In genomic region chr14:63564318-63564717, GRCh38 we compare ENCODE assay signal across 16 cellular contexts. TPM values are rescaled to one million over a fixed set of nuclear protein-coding genes. Genes with fewer than 3 reads are reported as not detected.
DNase-seq lines count a peak whose midpoint lies in the region; ATAC-seq and TF ChIP-seq lines count a peak whose summit lies in the region.
"Had no signal": no experiment of that assay in that cellular context is flagged by ENCODE, and none has a peak within 500 bp of the region (broad histone marks: within the 10 kb centered on the region; RNA-seq: fewer than 3 reads in every experiment).

No MANE protein-coding gene starts in this region.

- H3K79me1 ChIP-seq in IMR-90 (ENCODE audit: low read depth in 1 of 2, low read length in 2 of 2), result no peaks in the 10 kb centered on the region
- no peaks in the 10 kb centered on the region for H3K79me1 ChIP-seq in mesenchymal stem cell (replicated peaks; ENCODE audit: low read length, poor library complexity, severe bottlenecking)

- H3K9me3 ChIP-seq in IMR-90 (ENCODE audit: control insufficient read depth, insufficient read depth, low read length) (no peaks in the 10 kb centered on the region), fibroblast of lung (ENCODE audit: control insufficient read depth, insufficient read depth, low read depth, low read length) (no peaks in the 10 kb centered on the region), mesenchymal stem cell (ENCODE audit: control insufficient read depth, low read length) (no peaks in the 10 kb centered on the region)
- H3K9me3 ChIP-seq: breast epithelium, gastrocnemius medialis had no signal

- CTCF ChIA-PET in IMR-90 (lab: Yijun Ruan, JAX), result no interaction called here

- H2AFZ ChIP-seq in IMR-90 (replicated peaks; ENCODE audit: low read length, poor library complexity), result peak overlapping the region; percentile 65
- no peak overlapping the region for H2AFZ ChIP-seq in fibroblast of lung (ENCODE audit: low read length)
- H2AFZ ChIP-seq in mesenchymal stem cell (ENCODE audit: low read depth, low read length), result peak overlapping the region; percentile 39
- H2AFZ ChIP-seq: parathyroid adenoma had no signal

- H3K9ac ChIP-seq in IMR-90 (ENCODE audit: low read depth, low read length) (no peak overlapping the region), fibroblast of lung (ENCODE audit: insufficient read depth, low read length) (no peak overlapping the region), mesenchymal stem cell (ENCODE audit: low read length) (peak overlapping the region; percentile 51)
- H3K9ac ChIP-seq: parathyroid adenoma had no signal

- H3K79me2 ChIP-seq in fibroblast of lung (ENCODE audit: control insufficient read depth, insufficient read depth, low read length), result no peaks in the 10 kb centered on the region
- H3K79me2 ChIP-seq: parathyroid adenoma had no signal

- no peak overlapping the region for H2BK120ac ChIP-seq in IMR-90 (ENCODE audit: low read depth, low read length)
- no peak overlapping the region for H2BK120ac ChIP-seq in mesenchymal stem cell (ENCODE audit: low read depth, low read length)

- no peaks in the 10 kb centered on the region for H3K36me3 ChIP-seq in IMR-90 (ENCODE audit: control insufficient read depth, insufficient read depth, low read length)
- no peaks in the 10 kb centered on the region for H3K36me3 ChIP-seq in fibroblast of lung (ENCODE audit: control insufficient read depth, insufficient read depth, low read length)
- H3K36me3 ChIP-seq in mesenchymal stem cell (ENCODE audit: control insufficient read depth in 1 of 2, insufficient read depth in 2 of 2, low read depth in 1 of 2, low read length in 2 of 2), result no peaks in the 10 kb centered on the region
- H3K36me3 ChIP-seq: breast epithelium, gastrocnemius medialis had no signal

- TF ChIP-seq CTCF in IMR-90 (conservative IDR thresholded peaks at IDR 0.05; ENCODE audit: low read depth, low read length) (no peak), fibroblast of lung (conservative IDR thresholded peaks at IDR 0.05 in 1 of 2, IDR thresholded peaks at IDR 0.05 in 1 of 2; ENCODE audit: low read depth in 1 of 2, low read length in 2 of 2) (no peak)

- no peaks in the 10 kb centered on the region for H3K4me1 ChIP-seq in IMR-90 (ENCODE audit: control insufficient read depth, insufficient read depth, low read length)
- H3K4me1 ChIP-seq in fibroblast of lung (ENCODE audit: control insufficient read depth, extremely low read depth, insufficient read depth, low read length), result no peaks in the 10 kb centered on the region
- H3K4me1 ChIP-seq in mesenchymal stem cell (ENCODE audit: control insufficient read depth, insufficient read depth, low read depth, low read length), result peaks cover 3% of the 10 kb centered on the region
- H3K4me1 ChIP-seq: breast epithelium, gastrocnemius medialis, parathyroid adenoma had no signal

- no peak overlapping the region for H4K5ac ChIP-seq in IMR-90 (ENCODE audit: low read depth, low read length)

- H3K4me2 ChIP-seq in IMR-90 (ENCODE audit: low read depth, low read length), result no peak overlapping the region
- H3K4me2 ChIP-seq in fibroblast of lung (ENCODE audit: extremely low read depth, insufficient read depth, low read length), result no peak overlapping the region
- H3K4me2 ChIP-seq in mesenchymal stem cell (ENCODE audit: low read length, poor library complexity, severe bottlenecking), result no peak overlapping the region

- DNase-seq in A172 (ENCODE audit: low spot score) (peak; percentile 35), IMR-90 (no peak), fibroblast of lung (ENCODE audit: low read depth in 2 of 2) (peak; percentile 25 to 28), mesenchymal stem cell (peak; percentile 32), SKM-1 treated with dmso at 0.1 percent for 144 hours (lab: John Stamatoyannopoulos, UW; ENCODE audit: unreplicated experiment) (no peak), superior temporal gyrus (ENCODE audit: extremely low spot score) (no peak), SKM-1 (lab: John Stamatoyannopoulos, UW; ENCODE audit: unreplicated experiment) (no peak)
- DNase-seq: activated naive CD4-positive, alpha-beta T cell treated with anti-CD3 and anti-CD28 coated beads, Interleukin-2, amount 10 ng/mL, durations not matched to agents 7 days and 5 days; endodermal cell; NCI-H187 treated with DMSO at 0.1 percent for 48 hours; NCI-H524; stimulated activated naive CD8-positive, alpha-beta T cell treated with anti-CD3 and anti-CD28 coated beads, Interleukin-15, amount 100 ng/mL, for 72 hours had no signal

- no peak for TF ChIP-seq RAD21 in IMR-90 (IDR thresholded peaks at IDR 0.05; ENCODE audit: low read length)

- in situ Hi-C loops in IMR-90 (cut with MboI; ENCODE audit: low sequenced_read_pairs), result loop anchor here (25.0 kb wide), 1 partner anchor 1402 kb away; no protein-coding TSS in a partner anchor

- H2BK15ac ChIP-seq in IMR-90 (ENCODE audit: low read depth, low read length) (no peak overlapping the region), mesenchymal stem cell (ENCODE audit: low read depth, poor library complexity, severe bottlenecking) (no peak overlapping the region)

- no peak overlapping the region for H3K4ac ChIP-seq in IMR-90 (ENCODE audit: low read depth, low read length)
- H3K4ac ChIP-seq in mesenchymal stem cell (ENCODE audit: low read depth in 1 of 2, low read length in 2 of 2), result peak overlapping the region in 1 of 2 experiments; percentile 58

- H3K27me3 ChIP-seq in IMR-90 (ENCODE audit: control insufficient read depth, insufficient read depth, low read length) (peaks cover 4% of the 10 kb centered on the region; the same call in 1 of the 2 replicates), fibroblast of lung (ENCODE audit: control insufficient read depth, insufficient read depth, low read length) (no peaks in the 10 kb centered on the region), mesenchymal stem cell (ENCODE audit: control insufficient read depth in 1 of 2, insufficient read depth in 1 of 2, low read length in 2 of 2) (peaks cover 3% of the 10 kb centered on the region in 2 experiments)
- H3K27me3 ChIP-seq: breast epithelium, gastrocnemius medialis had no signal

- no peak overlapping the region for H2AK9ac ChIP-seq in IMR-90 (replicated peaks; ENCODE audit: low read depth, low read length, poor library complexity)

- H2BK20ac ChIP-seq in IMR-90 (ENCODE audit: low read depth, low read length), result no peak overlapping the region

- H4K8ac ChIP-seq in IMR-90 (ENCODE audit: low read depth in 2 of 2, low read length in 2 of 2) (no peak overlapping the region), mesenchymal stem cell (ENCODE audit: low read length) (no peak overlapping the region)

- no peak overlapping the region for H3K14ac ChIP-seq in IMR-90 (replicated peaks; ENCODE audit: low read depth, low read length)
- no peak overlapping the region for H3K14ac ChIP-seq in mesenchymal stem cell (ENCODE audit: low read length in 2 of 2)

- no peak overlapping the region for H3K27ac ChIP-seq in IMR-90 (ENCODE audit: insufficient read depth, low read length)
- no peak overlapping the region for H3K27ac ChIP-seq in fibroblast of lung (ENCODE audit: insufficient read depth, low read length)
- no peak overlapping the region for H3K27ac ChIP-seq in mesenchymal stem cell (ENCODE audit: low read length, poor library complexity, severe bottlenecking)
- H3K27ac ChIP-seq: breast epithelium, gastrocnemius medialis, parathyroid adenoma had no signal

- POLR2A ChIA-PET in IMR-90 (lab: Charles Lee; ENCODE audit: unreplicated experiment), result no interaction called here

- H3K4me3 ChIP-seq in IMR-90 (ENCODE audit: insufficient read depth, low read depth, low read length) (no peak overlapping the region), fibroblast of lung (replicated peaks in 1 of 4; ENCODE audit: control extremely low read depth in 1 of 4, insufficient read depth in 1 of 4, low read depth in 3 of 4, low read length in 4 of 4) (no peak overlapping the region), mesenchymal stem cell (ENCODE audit: insufficient read depth in 1 of 2, low read depth in 1 of 2, low read length in 2 of 2) (no peak overlapping the region)
- H3K4me3 ChIP-seq: breast epithelium, gastrocnemius medialis had no signal

- ATAC-seq in IMR-90 (ENCODE audit: low read depth) (peak; percentile 27; the same call in 1 of the 2 replicates), HG03108 (IDR thresholded peaks at IDR 0.05; ENCODE audit: unreplicated experiment) (no peak)
- ATAC-seq: gastrocnemius medialis; stimulated activated naive CD8-positive, alpha-beta T cell treated with anti-CD3 and anti-CD28 coated beads, Interleukin-15, amount 100 ng/mL, for 72 hours had no signal

- no peak overlapping the region for H2AK5ac ChIP-seq in IMR-90 (ENCODE audit: low read depth, low read length)
- no peak overlapping the region for H2AK5ac ChIP-seq in mesenchymal stem cell (ENCODE audit: low read length, severe bottlenecking)

- dilution Hi-C loops in IMR-90 (cut with HindIII; ENCODE audit: low sequenced_read_pairs, unreplicated experiment), result no loop called here

- H4K91ac ChIP-seq in IMR-90 (ENCODE audit: insufficient read depth, low read depth, low read length), result no peak overlapping the region
- H4K91ac ChIP-seq in mesenchymal stem cell (ENCODE audit: low read length), result no peak overlapping the region

- intact Hi-C loops in IMR-90 (cut with micrococcal nuclease), result no loop called here

- no CpG with 5 or more reads among the region's 1 CpG for WGBS in IMR-90 (ENCODE audit: extremely low coverage in 2 of 2, insufficient read length in 1 of 2), 2 experiments
- no CpG with 5 or more reads among the region's 1 CpG for WGBS in mesenchymal stem cell

- no peak overlapping the region for H2BK5ac ChIP-seq in IMR-90 (ENCODE audit: low read depth, low read length, poor library complexity, severe bottlenecking)
- no peak overlapping the region for H2BK5ac ChIP-seq in mesenchymal stem cell (ENCODE audit: low read depth, low read length, poor library complexity, severe bottlenecking)

- H4K20me1 ChIP-seq in IMR-90 (ENCODE audit: insufficient read depth, low read length) (no peaks in the 10 kb centered on the region), fibroblast of lung (ENCODE audit: control insufficient read depth, extremely low read depth, insufficient read depth, low read length) (no peaks in the 10 kb centered on the region)

- no peak overlapping the region for H3K23ac ChIP-seq in IMR-90 (ENCODE audit: low read depth, low read length)
- H3K23ac ChIP-seq in mesenchymal stem cell (ENCODE audit: low read length in 2 of 2), result no peak overlapping the region

- no peak overlapping the region for H2BK12ac ChIP-seq in mesenchymal stem cell (ENCODE audit: low read length in 2 of 2)

- no peak overlapping the region for H3K56ac ChIP-seq in IMR-90 (ENCODE audit: extremely low read depth, insufficient read depth, low read length)

- no peak overlapping the region for H3K18ac ChIP-seq in IMR-90 (ENCODE audit: low read depth, low read length)
- H3K18ac ChIP-seq in mesenchymal stem cell (ENCODE audit: low read depth in 1 of 2, low read length in 2 of 2), result no peak overlapping the region

- no TSS peak for BruUV-seq in IMR-90 (replicated peaks; lab: Mats Ljungman, UMichigan)

- H3K9me1 ChIP-seq in IMR-90 (ENCODE audit: insufficient read depth, low read length), result no peaks in the 10 kb centered on the region

- no peak for TF ChIP-seq POLR2A in IMR-90 (IDR thresholded peaks at IDR 0.05; ENCODE audit: low read depth, low read length)

RNA-seq across cellular contexts. Expression of gene PPP2R5E, which starts 21.1 kb away (rescaled TPM):
- 11.7 and 12.6 TPM in 2 replicates for total RNA-seq in A172 (2014; rRNA removed; shearing (Covaris generic))
- total RNA-seq in IMR-90 (2012; rRNA removed) (12.2 and 21.1 TPM in 2 replicates), fibroblast of lung (18.5 and 19.3 TPM in 2 replicates)
- polyA plus RNA-seq in IMR-90 (2012; rRNA removed) (6.5 and 9.7 TPM in 2 replicates), fibroblast of lung (38.8 and 39.3 TPM in 2 replicates)
- 4.6 and 5.1 TPM in 2 replicates for polyA plus RNA-seq in IMR-90 (2012; cell fraction: cytosol; rRNA removed)
- 6.4 and 8.1 TPM in 2 replicates for polyA plus RNA-seq in IMR-90 (2012; cell fraction: nucleus; rRNA removed; ENCODE audit: low replicate concordance)
- polyA plus RNA-seq in fibroblast of lung (2012), result 25.9 and 28.3 TPM in 2 replicates
- polyA minus RNA-seq in fibroblast of lung (ENCODE audit: low replicate concordance), result 2.8 and 5.0 TPM in 2 replicates
- polyA plus RNA-seq in mesenchymal stem cell (2013, experiment 1 of 2), result 26.6 TPM
- polyA plus RNA-seq in mesenchymal stem cell (2013, experiment 2 of 2), result 27.2 TPM

Comparison
In these comparisons a context has a peak if more than half of its experiments do, and no peak if none do; other contexts are left out.
1. DNase-seq: peak in A172 (single experiment), fibroblast of lung (2 of 2) and mesenchymal stem cell (single experiment); none in IMR-90 (single experiment), SKM-1 treated with dmso at 0.1 percent for 144 hours (single experiment), superior temporal gyrus (single experiment) and SKM-1 (single experiment).